Comparison of ENCODE assay signal across 9 cellular contexts in the genomic region with DNA sequence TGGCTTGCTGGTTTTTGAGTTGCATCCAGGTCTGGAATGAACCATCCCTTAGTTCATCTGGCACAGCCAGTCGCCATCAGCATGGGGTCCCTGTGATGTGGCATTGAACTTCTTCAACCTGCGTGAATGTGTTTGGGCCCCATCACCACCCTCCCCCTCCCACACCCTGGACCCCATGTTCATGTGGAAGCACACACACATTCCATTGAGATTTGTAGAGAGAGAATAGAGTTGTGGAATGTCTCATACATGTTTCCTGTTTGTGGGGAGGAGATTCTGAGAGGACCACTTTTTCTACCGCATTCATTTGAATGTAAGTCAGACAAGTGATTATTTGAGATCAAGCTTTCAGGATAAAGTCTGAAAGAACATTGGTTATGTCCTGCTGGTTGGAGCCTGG.
DNase-seq lines count a peak whose midpoint lies in the region; ATAC-seq and TF ChIP-seq lines count a peak whose summit lies in the region.
"Had no signal": no experiment of that assay in that cellular context is flagged by ENCODE, and none has a peak within 500 bp of the region (broad histone marks: within the 10 kb centered on the region; RNA-seq: fewer than 3 reads in every experiment).

No MANE protein-coding gene starts in this region.

- no peaks in the 10 kb centered on the region for H3K27me3 ChIP-seq in spleen (replicated peaks in 1 of 7)
- H3K27me3 ChIP-seq in thyroid gland = no peaks in the 10 kb centered on the region
- H3K27me3 ChIP-seq: upper lobe of right lung had no signal

- peak overlapping the region; percentile 80 for H3K27ac Mint-ChIP-seq in activated naive CD4-positive, alpha-beta T cell treated with anti-CD3 and anti-CD28 coated beads for 36 hours
- H3K27ac Mint-ChIP-seq in activated CD8-positive, alpha-beta T cell treated with anti-CD3 and anti-CD28 coated beads for 36 hours = peak overlapping the region; percentile 87

- no peaks in the 10 kb centered on the region for H3K27me3 Mint-ChIP-seq in activated naive CD4-positive, alpha-beta T cell treated with anti-CD3 and anti-CD28 coated beads for 36 hours (ENCODE audit: low read depth)
- no peaks in the 10 kb centered on the region for H3K27me3 Mint-ChIP-seq in activated CD8-positive, alpha-beta T cell treated with anti-CD3 and anti-CD28 coated beads for 36 hours

- CTCF ChIA-PET in activated naive CD4-positive, alpha-beta T cell treated with anti-CD3 and anti-CD28 coated beads for 36 hours (lab: Charles Lee) = interaction anchor here (0.8 to 4.2 kb wide), 10 partner anchors 11 to 59 kb away, joined by 3 to 21 read pairs (median 6); no protein-coding TSS in a partner anchor
- CTCF ChIA-PET in activated CD8-positive, alpha-beta T cell treated with anti-CD3 and anti-CD28 coated beads for 36 hours (lab: Charles Lee) = interaction anchor here (0.7 to 4.9 kb wide), 8 partner anchors 10 to 499 kb away, joined by 3 to 27 read pairs (median 4); no protein-coding TSS in a partner anchor

- H3K36me3 ChIP-seq in spleen (no peaks in the 10 kb centered on the region), thyroid gland (no peaks in the 10 kb centered on the region)
- H3K36me3 ChIP-seq: upper lobe of right lung had no signal

- H3K27ac ChIP-seq in spleen = peak overlapping the region; percentile 51 to 83 (median 76)
- H3K27ac ChIP-seq in thyroid gland = peak overlapping the region in 1 of 3 donors; percentile 71
- H3K27ac ChIP-seq: upper lobe of right lung had no signal

- H3K36me3 Mint-ChIP-seq in activated naive CD4-positive, alpha-beta T cell treated with anti-CD3 and anti-CD28 coated beads for 36 hours (ENCODE audit: low read depth) = no peaks in the 10 kb centered on the region
- H3K36me3 Mint-ChIP-seq in activated CD8-positive, alpha-beta T cell treated with anti-CD3 and anti-CD28 coated beads for 36 hours (ENCODE audit: low read depth) = peaks cover 16% of the 10 kb centered on the region

- ATAC-seq in activated CD8-positive, alpha-beta T cell treated with anti-CD3 and anti-CD28 coated beads for 36 hours = no peak

- POLR2A ChIA-PET in activated CD8-positive, alpha-beta T cell treated with anti-CD3 and anti-CD28 coated beads for 36 hours (lab: Charles Lee) = interaction anchor here (1.1 to 6.2 kb wide), 5 partner anchors 9 to 47 kb away, joined by 3 to 44 read pairs (median 5); no protein-coding TSS in a partner anchor

- H3K4me1 ChIP-seq in spleen (peaks cover 38 to 99% (median 78%) of the 10 kb centered on the region in 6 donors), thyroid gland (peaks cover 36 to 60% of the 10 kb centered on the region in 2 donors)

- H3K4me3 Mint-ChIP-seq in activated naive CD4-positive, alpha-beta T cell treated with anti-CD3 and anti-CD28 coated beads for 36 hours = peak overlapping the region; percentile 53
- H3K4me3 Mint-ChIP-seq in activated CD8-positive, alpha-beta T cell treated with anti-CD3 and anti-CD28 coated beads for 36 hours = peak overlapping the region; percentile 42

- H3K4me3 ChIP-seq in spleen = no peak overlapping the region
- H3K4me3 ChIP-seq in thyroid gland (replicated peaks in 1 of 3) = no peak overlapping the region
- H3K4me3 ChIP-seq: upper lobe of right lung had no signal

- no peaks in the 10 kb centered on the region for H3K9me3 Mint-ChIP-seq in activated naive CD4-positive, alpha-beta T cell treated with anti-CD3 and anti-CD28 coated beads for 36 hours
- no peaks in the 10 kb centered on the region for H3K9me3 Mint-ChIP-seq in activated CD8-positive, alpha-beta T cell treated with anti-CD3 and anti-CD28 coated beads for 36 hours

- intact Hi-C loops in activated naive CD4-positive, alpha-beta T cell treated with anti-CD3 and anti-CD28 coated beads for 36 hours (cut with micrococcal nuclease) = loop anchor here (1.0 to 5.0 kb wide), 5 partner anchors 15 to 489 kb away; a partner anchor contains a TSS
- intact Hi-C loops in activated CD8-positive, alpha-beta T cell treated with anti-CD3 and anti-CD28 coated beads for 36 hours (cut with micrococcal nuclease) = loop anchor here (5.0 kb wide), 1 partner anchor 34 kb away; no protein-coding TSS in a partner anchor
- intact Hi-C loops in spleen (cut with DNase I; ENCODE audit: low total_unique reads) (no loop called here), thyroid gland (cut with DNase I) (no loop called here)

- WGBS in spleen, 5 donors = 67 to 82% (median 76%) methylated on average over 3 of the region's 3 CpGs
- 90 to 91% methylated on average over 3 of the region's 3 CpGs for WGBS in thyroid gland, 2 donors

- no peak for DNase-seq in activated naive CD4-positive, alpha-beta T cell treated with anti-CD3 and anti-CD28 coated beads for 36 hours
- DNase-seq in activated naive CD4-positive, alpha-beta T cell (lab: John Stamatoyannopoulos, UW) = no peak
- no peak for DNase-seq in activated CD8-positive, alpha-beta T cell treated with anti-CD3 and anti-CD28 coated beads for 36 hours
- DNase-seq in iris pigment epithelial cell (ENCODE audit: low read depth) (peak; percentile 83), spleen (no peak), NCI-H2029 (lab: John Stamatoyannopoulos, UW) (no peak), thyroid gland (no peak), Ammon's horn (ENCODE audit: low spot score) (no peak)
- DNase-seq: upper lobe of right lung had no signal

- TF ChIP-seq CTCF in activated CD8-positive, alpha-beta T cell treated with anti-CD3 and anti-CD28 coated beads for 36 hours (IDR thresholded peaks at IDR 0.05) = no peak
- TF ChIP-seq CTCF in spleen (IDR thresholded peaks at IDR 0.05 in 8 of 11, conservative IDR thresholded peaks at IDR 0.05 in 3 of 11) (no peak), thyroid gland (IDR thresholded peaks at IDR 0.05) (no peak)

- TF ChIP-seq POLR2A in spleen (IDR thresholded peaks at IDR 0.05) (no peak), thyroid gland (IDR thresholded peaks at IDR 0.05) (no peak)

- H3K9me3 ChIP-seq in spleen = no peaks in the 10 kb centered on the region
- H3K9me3 ChIP-seq in thyroid gland = no peaks in the 10 kb centered on the region
- H3K9me3 ChIP-seq: upper lobe of right lung had no signal

- H3K4me1 Mint-ChIP-seq in activated naive CD4-positive, alpha-beta T cell treated with anti-CD3 and anti-CD28 coated beads for 36 hours (ENCODE audit: low read depth) = peaks cover 89% of the 10 kb centered on the region
- peaks cover 90% of the 10 kb centered on the region for H3K4me1 Mint-ChIP-seq in activated CD8-positive, alpha-beta T cell treated with anti-CD3 and anti-CD28 coated beads for 36 hours (ENCODE audit: low read depth)

Comparison
In these comparisons a context has a peak if more than half of its experiments do, and no peak if none do; other contexts are left out.
1. intact Hi-C loops: an anchor here in activated naive CD4-positive, alpha-beta T cell treated with anti-CD3 and anti-CD28 coated beads for 36 hours (1.0 to 5.0 kb wide) and activated CD8-positive, alpha-beta T cell treated with anti-CD3 and anti-CD28 coated beads for 36 hours (5.0 kb wide); none called in spleen and thyroid gland.